In the genomic region with DNA sequence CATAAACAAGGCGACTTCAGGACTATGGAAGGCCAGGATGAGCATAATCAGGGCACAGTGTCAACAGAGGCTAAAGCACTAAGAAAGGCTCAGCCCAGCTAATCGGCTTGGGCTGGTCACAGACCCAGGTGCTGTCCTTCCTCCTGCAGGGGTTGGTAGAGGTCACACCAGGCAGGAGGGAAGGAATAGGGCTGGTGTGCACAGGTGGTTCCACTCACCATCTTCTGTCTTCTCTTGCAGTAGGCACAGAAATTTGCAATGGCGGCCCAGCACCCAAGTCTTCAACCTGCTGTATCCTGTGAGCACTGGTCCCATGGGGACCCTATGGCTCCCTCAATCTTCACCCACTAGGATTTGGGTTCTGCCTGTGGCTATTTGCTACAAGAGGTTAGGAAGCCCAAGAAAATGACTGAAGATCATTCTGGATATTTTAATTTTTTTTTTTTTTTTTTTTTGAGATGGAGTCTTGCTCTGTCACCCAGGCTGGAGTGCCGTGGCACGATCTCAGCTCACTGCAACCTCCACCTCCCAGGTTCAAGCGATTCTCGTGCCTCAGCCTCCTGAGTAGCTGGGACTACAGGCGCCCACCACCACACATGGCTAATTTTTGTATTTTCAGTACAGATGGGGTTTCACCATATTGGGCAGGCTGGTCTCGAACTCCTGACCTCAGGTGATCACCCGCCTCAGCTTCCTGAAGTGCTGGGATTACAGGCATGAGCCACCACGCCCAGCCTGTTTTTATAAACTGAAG, we compare ENCODE assay signal across 4 cellular contexts. TPM values are rescaled to one million over a fixed set of nuclear protein-coding genes. Genes with fewer than 3 reads are reported as not detected.
"Had no signal": no experiment of that assay in that cellular context is flagged by ENCODE, and none has a peak within 500 bp of the region (broad histone marks: within the 10 kb centered on the region; RNA-seq: fewer than 3 reads in every experiment).

No MANE protein-coding gene starts in this region.

RNA-seq across cellular contexts. Expression of a gene that starts 19.0 kb away (rescaled TPM):
- total RNA-seq: HT1080, MCF 10A, SJCRH30 had no signal

RNA-seq across cellular contexts. Expression of a gene that starts 44.6 kb away (rescaled TPM):
- total RNA-seq: MCF 10A, SJCRH30 had no signal
- polyA plus RNA-seq: IMR-90 had no signal
